24 cellular contexts compared by ENCODE assay signal in the genomic region with DNA sequence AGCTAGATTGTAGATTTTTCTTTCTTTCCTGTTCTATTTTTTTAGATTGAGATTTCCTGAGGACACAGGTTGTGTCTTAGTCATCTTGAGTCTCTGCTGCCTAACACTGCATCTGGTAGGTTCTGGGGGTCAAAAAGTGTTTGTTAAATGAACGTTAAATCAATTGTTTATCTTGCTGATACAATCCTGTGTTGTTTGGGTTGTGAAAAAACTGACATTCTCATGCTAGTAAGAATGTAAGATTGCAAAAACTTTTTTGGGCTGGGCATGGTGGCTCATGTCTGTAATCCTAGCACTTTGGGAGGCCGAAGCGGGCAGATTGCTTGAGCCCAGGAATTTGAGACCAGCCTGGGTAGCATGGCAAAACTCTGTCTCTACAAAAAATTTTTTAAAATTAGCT. TPM values are rescaled to one million over a fixed set of nuclear protein-coding genes. Genes with fewer than 3 reads are reported as not detected.
"Had no signal": no experiment of that assay in that cellular context is flagged by ENCODE, and none has a peak within 500 bp of the region (broad histone marks: within the 10 kb centered on the region; RNA-seq: fewer than 3 reads in every experiment).

No MANE protein-coding gene starts in this region.

- DNase-seq: activated CD4-positive, alpha-beta T cell treated with anti-CD3 and anti-CD28 coated beads for 4 hours; activated CD4-positive, alpha-beta T cell treated with anti-CD3 and anti-CD28 coated beads, Interleukin-2, amount 50 U/mL, for 48 hours; activated CD4-positive, CD25-positive, alpha-beta regulatory T cell; activated naive CD4-positive, alpha-beta T cell treated with Interleukin-2 at 50 U/mL for 16 hours; activated naive CD8-positive, alpha-beta T cell treated with anti-CD3 and anti-CD28 coated beads for 36 hours; activated T-cell treated with anti-CD3 and anti-CD28 coated beads, Interleukin-2, amount 50 U/mL, for 48 hours; effector CD8-positive, alpha-beta T cell; heart right ventricle; left lung; natural killer cell; ovary; stimulated activated CD4-positive, alpha-beta T cell treated with anti-CD3 and anti-CD28 coated beads, Interleukin-12 subunit alpha, Interleukin-12 subunit beta, amount 100 ng/mL, for 4 hours; stimulated activated CD4-positive, alpha-beta T cell treated with anti-CD3 and anti-CD28 coated beads, Interleukin-4, amount 100 ng/mL, for 4 hours; stimulated activated naive CD8-positive, alpha-beta T cell treated with anti-CD3 and anti-CD28 coated beads, Interleukin-15, Interleukin-2, amounts not matched to agents 100 U/mL and 50 U/mL, for 24 hours; substantia nigra; T-helper 1 cell; tibial artery had no signal

- H3K27me3 Mint-ChIP-seq: activated naive CD8-positive, alpha-beta T cell treated with anti-CD3 and anti-CD28 coated beads for 36 hours; dendritic cell treated with granulocyte-macrophage colony-stimulating factor and Interleukin-4, amounts not matched to agents 40 ng/mL and 50 ng/mL, for 4 days had no signal

- H3K36me3 Mint-ChIP-seq: natural killer cell had no signal

- H3K4me1 ChIP-seq: prostate gland, right atrium auricular region had no signal

- H3K36me3 ChIP-seq: cardiac muscle cell, ovary, prostate gland had no signal

- H3K27me3 ChIP-seq: cardiac muscle cell, esophagus muscularis mucosa, heart right ventricle, left lung, ovary, right atrium auricular region, tibial artery had no signal

- H3K27ac Mint-ChIP-seq: activated naive CD8-positive, alpha-beta T cell treated with anti-CD3 and anti-CD28 coated beads for 36 hours; dendritic cell treated with granulocyte-macrophage colony-stimulating factor and Interleukin-4, amounts not matched to agents 40 ng/mL and 50 ng/mL, for 4 days; mesothelial cell of epicardium; natural killer cell had no signal

- H3K9me3 Mint-ChIP-seq: activated naive CD8-positive, alpha-beta T cell treated with anti-CD3 and anti-CD28 coated beads for 36 hours; dendritic cell treated with granulocyte-macrophage colony-stimulating factor and Interleukin-4, amounts not matched to agents 40 ng/mL and 50 ng/mL, for 4 days; mesothelial cell of epicardium; natural killer cell had no signal

- H3K9me3 ChIP-seq: esophagus muscularis mucosa, heart right ventricle, left lung, ovary, prostate gland, right atrium auricular region, tibial artery had no signal

- H3K27ac ChIP-seq: cardiac muscle cell, esophagus muscularis mucosa, heart right ventricle, left lung, ovary, prostate gland, right atrium auricular region, tibial artery had no signal

- H3K4me3 ChIP-seq: cardiac muscle cell, esophagus muscularis mucosa, heart right ventricle, left lung, lung, ovary, prostate gland, right atrium auricular region, tibial artery had no signal

- H3K4me3 Mint-ChIP-seq: activated naive CD8-positive, alpha-beta T cell treated with anti-CD3 and anti-CD28 coated beads for 36 hours; dendritic cell treated with granulocyte-macrophage colony-stimulating factor and Interleukin-4, amounts not matched to agents 40 ng/mL and 50 ng/mL, for 4 days; mesothelial cell of epicardium; natural killer cell had no signal

- ATAC-seq: heart right ventricle; left lung; natural killer cell; stimulated activated naive CD8-positive, alpha-beta T cell treated with anti-CD3 and anti-CD28 coated beads, Interleukin-15, Interleukin-2, amounts not matched to agents 100 U/mL and 50 U/mL, for 24 hours had no signal

RNA-seq across cellular contexts. Expression of gene CTSS, which starts 39.1 kb away (rescaled TPM):
- polyA plus RNA-seq: cardiac muscle cell had no signal
